Comparison of ENCODE assay signal across 22 cellular contexts in genomic region chr5:116585227-116585626, GRCh38. TPM values are rescaled to one million over a fixed set of nuclear protein-coding genes. Genes with fewer than 3 reads are reported as not detected.
"Had no signal": no experiment of that assay in that cellular context is flagged by ENCODE, and none has a peak within 500 bp of the region (broad histone marks: within the 10 kb centered on the region; RNA-seq: fewer than 3 reads in every experiment).

No MANE protein-coding gene starts in this region.

- H3K4me3 ChIP-seq: gastrocnemius medialis, lower lobe of right lung, prostate gland, right atrium auricular region, smooth muscle cell, stomach, thyroid gland, vagina had no signal

- H3K27ac Mint-ChIP-seq: naive thymus-derived CD8-positive, alpha-beta T cell; nephron progenitor cell had no signal

- H3K4me1 ChIP-seq: gastrocnemius medialis, lower lobe of right lung, prostate gland, right atrium auricular region, stomach, thyroid gland had no signal

- H3K27ac ChIP-seq: gastrocnemius medialis, lower lobe of right lung, prostate gland, right atrium auricular region, stomach, thyroid gland, vagina had no signal

- H3K9me3 Mint-ChIP-seq: nephron progenitor cell had no signal

- H3K27me3 ChIP-seq: gastrocnemius medialis, right atrium auricular region, stomach, thyroid gland, vagina had no signal

- DNase-seq: dermis blood vessel endothelial cell; effector memory CD4-positive, alpha-beta T cell; foreskin fibroblast; gastrocnemius medialis; head of caudate nucleus; left ventricle myocardium superior; lower lobe of right lung; naive thymus-derived CD8-positive, alpha-beta T cell; nephron progenitor cell; nucleus accumbens; stimulated activated CD4-positive, alpha-beta T cell treated with anti-CD3 and anti-CD28 coated beads, Interleukin-12 subunit alpha, Interleukin-12 subunit beta, amount 100 ng/mL, for 4 hours; stimulated activated CD4-positive, alpha-beta T cell treated with anti-CD3 and anti-CD28 coated beads, Interleukin-1b, Interleukin-23, amount 100 ng/mL, for 48 hours; stimulated activated CD4-positive, alpha-beta T cell treated with anti-CD3 and anti-CD28 coated beads, Interleukin-4, amount 100 ng/mL, for 1 hour; stimulated activated CD8-positive, alpha-beta memory T cell treated with anti-CD3 and anti-CD28 coated beads, Interleukin-4, amount 100 ng/mL, for 48 hours; stimulated activated naive CD4-positive, alpha-beta T cell treated with Interleukin-2 at 50 U/mL for 16 hours; stomach; thyroid gland; trophoblast cell had no signal

- H3K9me3 ChIP-seq: gastrocnemius medialis, lower lobe of right lung, prostate gland, right atrium auricular region, stomach, thyroid gland, vagina had no signal

- H3K4me3 Mint-ChIP-seq: naive thymus-derived CD8-positive, alpha-beta T cell; nephron progenitor cell had no signal

- H3K36me3 ChIP-seq: gastrocnemius medialis, lower lobe of right lung, prostate gland, right atrium auricular region, stomach, thyroid gland, vagina had no signal

- H3K4me1 Mint-ChIP-seq: naive thymus-derived CD8-positive, alpha-beta T cell had no signal

RNA-seq across cellular contexts. Expression of gene SEMA6A, which starts 10.6 kb away (rescaled TPM):
- total RNA-seq: naive thymus-derived CD8-positive, alpha-beta T cell had no signal
